ENCODE assay signal across 18 cellular contexts in the genomic region with DNA sequence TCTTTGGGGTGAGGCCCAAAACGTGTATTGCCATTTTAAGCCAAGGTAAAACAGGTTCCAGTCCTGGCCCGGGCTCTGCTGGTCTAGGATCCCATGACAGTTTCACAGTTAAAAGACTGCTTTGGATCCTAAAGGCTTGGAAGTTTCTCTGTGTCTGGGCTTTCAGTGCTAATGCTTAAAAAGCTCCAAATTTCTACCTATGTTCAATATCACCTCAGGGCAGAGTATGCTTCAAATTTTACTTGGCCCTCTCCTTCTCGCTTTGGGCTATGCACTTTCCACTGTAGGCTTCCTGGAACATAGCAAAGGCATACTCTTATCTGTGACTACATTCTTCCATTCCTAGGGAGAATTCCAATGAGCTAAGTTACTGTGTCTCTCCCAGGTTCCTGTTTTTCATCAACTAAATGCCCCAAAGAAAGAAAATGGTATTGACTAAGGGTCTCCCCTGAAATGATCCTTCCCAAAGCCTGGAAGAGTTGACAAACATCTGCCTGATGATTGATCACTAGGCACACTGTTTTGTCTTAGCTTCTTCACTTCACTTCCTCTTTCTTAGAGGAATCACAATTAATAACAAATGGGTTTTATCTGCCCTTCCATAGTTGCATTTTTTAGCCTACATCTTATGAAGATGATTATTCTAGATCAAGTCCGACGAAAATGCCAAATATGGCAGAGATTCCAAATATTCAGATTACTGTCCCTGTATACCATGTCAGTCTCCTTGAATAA.
DNase-seq lines count a peak whose midpoint lies in the region; ATAC-seq, FAIRE-seq and TF ChIP-seq lines count a peak whose summit lies in the region.
"Had no signal": no experiment of that assay in that cellular context is flagged by ENCODE, and none has a peak within 500 bp of the region (broad histone marks: within the 10 kb centered on the region; RNA-seq: fewer than 3 reads in every experiment).

No MANE protein-coding gene starts in this region.

- no peaks in the 10 kb centered on the region for H3K9me3 ChIP-seq in mesodermal cell (ENCODE audit: control insufficient read depth, low read length)
- H3K9me3 ChIP-seq in HepG2 (ENCODE audit: low read length) = no peaks in the 10 kb centered on the region
- H3K9me3 ChIP-seq: BLaER1 had no signal

- H3K36me3 ChIP-seq in mesodermal cell (ENCODE audit: control insufficient read depth, insufficient read depth, low read length) = no peaks in the 10 kb centered on the region
- no peaks in the 10 kb centered on the region for H3K36me3 ChIP-seq in HepG2 (replicated peaks in 1 of 2; ENCODE audit: control insufficient read depth in 1 of 2, insufficient read depth in 2 of 2, low read length in 2 of 2)
- H3K36me3 ChIP-seq: BLaER1 had no signal

- CTCF ChIA-PET in HepG2 (lab: Yijun Ruan, JAX; ENCODE audit: low intra/inter-chr PET ratio, low total read pairs) = no interaction called here

- TF ChIP-seq EP300 in HepG2 (IDR thresholded peaks at IDR 0.05; ENCODE audit: low read depth in 2 of 2, low read length in 2 of 2) (no peak), HepG2 (CRISPR knock-in tag; IDR thresholded peaks at IDR 0.05; ENCODE audit: borderline replicate concordance) (no peak)

- H3K4me2 ChIP-seq in HepG2 (ENCODE audit: low read depth, low read length) = no peak overlapping the region
- H3K4me2 ChIP-seq: BLaER1 had no signal

- TF ChIP-seq RAD21 in HepG2 (CRISPR knock-in tag; IDR thresholded peaks at IDR 0.05) = no peak

- H2AFZ ChIP-seq in HepG2 (ENCODE audit: low read length) = no peak overlapping the region

- no peak for FAIRE-seq in GM12891 (lab: Jason Lieb, UNC)
- no peak for FAIRE-seq in HepG2 (lab: Jason Lieb, UNC)
- FAIRE-seq: HTR-8/SVneo had no signal

- H3K4me1 ChIP-seq in mesodermal cell (ENCODE audit: control insufficient read depth, insufficient read depth, low read length, poor library complexity, severe bottlenecking) (peaks cover 11% of the 10 kb centered on the region), HepG2 (ENCODE audit: insufficient read depth, low read length) (no peaks in the 10 kb centered on the region)
- H3K4me1 ChIP-seq: BLaER1 had no signal

- intact Hi-C loops in HepG2 (cut with micrococcal nuclease; ENCODE audit: unreplicated experiment) = no loop called here

- ATAC-seq in HG02759 (IDR thresholded peaks at IDR 0.05; ENCODE audit: unreplicated experiment) = no peak
- ATAC-seq in HepG2 = no peak
- ATAC-seq: CD8-positive, alpha-beta T cell; Panc1 had no signal

- 82 to 97% methylated on average over 3 to 5 of the region's 5 CpGs for WGBS in mesodermal cell (ENCODE audit: insufficient coverage in 2 of 2), 2 experiments
- WGBS in HepG2 (ENCODE audit: low lambda C conversion rate) = 25% methylated on average over 5 of the region's 5 CpGs

- no peaks in the 10 kb centered on the region for H4K20me1 ChIP-seq in HepG2 (ENCODE audit: insufficient read depth, low read length)
- H4K20me1 ChIP-seq: BLaER1 had no signal

- DNase-seq in GM12891 (ENCODE audit: insufficient read length, low spot score) (no peak), NB4 (ENCODE audit: low read depth) (peak; percentile 8), choroid plexus epithelial cell (ENCODE audit: low read depth) (peak; percentile 16), HepG2 (ENCODE audit: low spot score) (no peak)
- no peak for DNase-seq in stimulated activated CD4-positive, alpha-beta T cell treated with anti-CD3 and anti-CD28 coated beads, Interleukin-12 subunit alpha, Interleukin-12 subunit beta, amount 100 ng/mL, for 4 hours
- DNase-seq: Calu3; CD8-positive, alpha-beta T cell; H7; MV-4-11; NCI-H1417; NCI-H187; NCI-H2227 treated with DMSO at 0.1 percent for 48 hours; NCI-H524 treated with DMSO at 0.1 percent for 48 hours had no signal

- H3K4me3 ChIP-seq in NB4 (ENCODE audit: low read depth, low read length) (no peak overlapping the region), choroid plexus epithelial cell (ENCODE audit: low read depth, low read length) (no peak overlapping the region), mesodermal cell (ENCODE audit: extremely low read depth, insufficient read depth, low read length, poor library complexity, severe bottlenecking) (no peak overlapping the region), HepG2 (replicated peaks in 1 of 3; ENCODE audit: insufficient read depth in 1 of 3, low read depth in 2 of 3, low read length in 3 of 3) (no peak overlapping the region)
- H3K4me3 ChIP-seq: BLaER1 had no signal

- no peak for TF ChIP-seq POLR2A in GM12891 (IDR thresholded peaks at IDR 0.05; ENCODE audit: low read depth, low read length)
- no peak for TF ChIP-seq POLR2A in NB4 (IDR thresholded peaks at IDR 0.05; ENCODE audit: extremely low read depth, insufficient read length)
- TF ChIP-seq POLR2A in HepG2 (IDR thresholded peaks at IDR 0.05; ENCODE audit: insufficient read depth in 1 of 2, low read depth in 2 of 2, low read length in 2 of 2) = no peak

- H3K27me3 ChIP-seq in HepG2 (ENCODE audit: control insufficient read depth in 1 of 2, insufficient read depth in 2 of 2, low read length in 2 of 2) = no peaks in the 10 kb centered on the region
- H3K27me3 ChIP-seq: BLaER1 had no signal

- H3K79me2 ChIP-seq in HepG2 (ENCODE audit: insufficient read depth, low read length) = no peaks in the 10 kb centered on the region

- peak overlapping the region; percentile 89 for H3K27ac ChIP-seq in mesodermal cell (ENCODE audit: low read depth, low read length, severe bottlenecking)
- H3K27ac ChIP-seq in HepG2 (ENCODE audit: extremely low read length, insufficient read depth, low read length) = no peak overlapping the region
- H3K27ac ChIP-seq: BLaER1 had no signal

- in situ Hi-C loops in HepG2 (cut with HindIII; ENCODE audit: extremely low pct_ligation_motif_present, low pct_unique_long_range_greater_than_20kb) = no loop called here

- POLR2A ChIA-PET in HepG2 (lab: Yijun Ruan, JAX) = no interaction called here

- H3K9ac ChIP-seq in HepG2 (ENCODE audit: insufficient read depth, low read depth, low read length) = no peak overlapping the region
- H3K9ac ChIP-seq: BLaER1 had no signal

- no peak for TF ChIP-seq CTCF in NB4 (IDR thresholded peaks at IDR 0.05; ENCODE audit: low read depth, low read length)
- TF ChIP-seq CTCF in choroid plexus epithelial cell (conservative IDR thresholded peaks at IDR 0.05; ENCODE audit: low read depth, low read length) = no peak
- no peak for TF ChIP-seq CTCF in HepG2 (CRISPR knock-in tag; IDR thresholded peaks at IDR 0.05)

- no TSS peak for BruUV-seq in HepG2 (replicated peaks; lab: Mats Ljungman, UMichigan)

TF ChIP-seq in GM12891, 5 proteins besides CTCF, POLR2A, EP300 and RAD21:
- TF ChIP-seq PAX5 (IDR thresholded peaks at IDR 0.05; ENCODE audit: insufficient read depth, low read length, severe bottlenecking) = no peak
- peak; percentile 73 for TF ChIP-seq SPI1 (IDR thresholded peaks at IDR 0.05; ENCODE audit: low read depth, low read length)

TF ChIP-seq in HepG2, 621 proteins besides CTCF, POLR2A, EP300 and RAD21 (continues in another document):
- TF ChIP-seq LCORL (IDR thresholded peaks at IDR 0.05) (no peak), LCORL (CRISPR knock-in tag; IDR thresholded peaks at IDR 0.05) (no peak), ZBTB3 (CRISPR knock-in tag; IDR thresholded peaks at IDR 0.05; ENCODE audit: borderline replicate concordance, low read depth) (no peak), KMT2B (CRISPR knock-in tag; IDR thresholded peaks at IDR 0.05) (no peak), MTF1 (CRISPR knock-in tag; IDR thresholded peaks at IDR 0.05) (no peak), SNAPC2 (CRISPR knock-in tag; IDR thresholded peaks at IDR 0.05) (no peak), NR1H2 (CRISPR knock-in tag; IDR thresholded peaks at IDR 0.05; ENCODE audit: borderline replicate concordance, low read depth) (no peak), HOXA7 (CRISPR knock-in tag; IDR thresholded peaks at IDR 0.05) (no peak), ZNF331 (CRISPR knock-in tag; IDR thresholded peaks at IDR 0.05) (no peak), ZNF850 (CRISPR knock-in tag; conservative IDR thresholded peaks at IDR 0.05) (no peak), MAFK (conservative IDR thresholded peaks at IDR 0.05 in 1 of 2, IDR thresholded peaks at IDR 0.05 in 1 of 2; ENCODE audit: low read length in 2 of 2) (no peak), KMT2A (CRISPR knock-in tag; IDR thresholded peaks at IDR 0.05) (no peak), ZNF501 (CRISPR knock-in tag; IDR thresholded peaks at IDR 0.05) (no peak), AHR (CRISPR knock-in tag; IDR thresholded peaks at IDR 0.05) (no peak), ARNTL (CRISPR knock-in tag; IDR thresholded peaks at IDR 0.05) (no peak), MED8 (CRISPR knock-in tag; IDR thresholded peaks at IDR 0.05; ENCODE audit: insufficient replicate concordance) (no peak), FOXA3 (CRISPR knock-in tag; IDR thresholded peaks at IDR 0.05) (no peak), ZNF160 (CRISPR knock-in tag; IDR thresholded peaks at IDR 0.05) (no peak)
- TF ChIP-seq, protein P1, sequence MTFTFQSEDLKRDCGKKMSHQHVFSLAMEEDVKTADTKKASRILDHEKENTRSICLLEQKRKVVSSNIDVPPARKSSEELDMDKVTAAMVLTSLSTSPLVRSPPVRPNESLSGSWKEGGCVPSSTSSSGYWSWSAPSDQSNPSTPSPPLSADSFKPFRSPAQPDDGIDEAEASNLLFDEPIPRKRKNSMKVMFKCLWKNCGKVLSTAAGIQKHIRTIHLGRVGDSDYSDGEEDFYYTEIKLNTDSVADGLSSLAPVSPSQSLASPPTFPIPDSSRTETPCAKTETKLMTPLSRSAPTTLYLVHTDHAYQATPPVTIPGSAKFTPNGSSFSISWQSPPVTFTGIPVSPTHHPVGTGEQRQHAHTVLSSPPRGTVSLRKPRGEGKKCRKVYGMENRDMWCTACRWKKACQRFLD (CRISPR knock-in tag; IDR thresholded peaks at IDR 0.05; ENCODE audit: borderline replicate concordance) = no peak
- TF ChIP-seq, protein P2, sequence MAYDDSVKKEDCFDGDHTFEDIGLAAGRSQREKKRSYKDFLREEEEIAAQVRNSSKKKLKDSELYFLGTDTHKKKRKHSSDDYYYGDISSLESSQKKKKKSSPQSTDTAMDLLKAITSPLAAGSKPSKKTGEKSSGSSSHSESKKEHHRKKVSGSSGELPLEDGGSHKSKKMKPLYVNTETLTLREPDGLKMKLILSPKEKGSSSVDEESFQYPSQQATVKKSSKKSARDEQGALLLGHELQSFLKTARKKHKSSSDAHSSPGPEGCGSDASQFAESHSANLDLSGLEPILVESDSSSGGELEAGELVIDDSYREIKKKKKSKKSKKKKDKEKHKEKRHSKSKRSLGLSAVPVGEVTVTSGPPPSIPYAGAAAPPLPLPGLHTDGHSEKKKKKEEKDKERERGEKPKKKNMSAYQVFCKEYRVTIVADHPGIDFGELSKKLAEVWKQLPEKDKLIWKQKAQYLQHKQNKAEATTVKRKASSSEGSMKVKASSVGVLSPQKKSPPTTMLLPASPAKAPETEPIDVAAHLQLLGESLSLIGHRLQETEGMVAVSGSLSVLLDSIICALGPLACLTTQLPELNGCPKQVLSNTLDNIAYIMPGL (CRISPR knock-in tag; IDR thresholded peaks at IDR 0.05; ENCODE audit: borderline replicate concordance in 1 of 2, low read depth in 1 of 2) = no peak

Comparison
In these comparisons a context has a peak if more than half of its experiments do, and no peak if none do; other contexts are left out.
1. DNase-seq: peak in NB4 (single experiment) and choroid plexus epithelial cell (single experiment); none in GM12891 (single experiment), HepG2 (single experiment) and stimulated activated CD4-positive, alpha-beta T cell treated with anti-CD3 and anti-CD28 coated beads, Interleukin-12 subunit alpha, Interleukin-12 subunit beta, amount 100 ng/mL, for 4 hours (single experiment).